1 cellular context compared by ENCODE assay signal in genomic region chr15:34038404-34039179, GRCh38.
TF ChIP-seq lines count a peak whose summit lies in the region.

No MANE protein-coding gene starts in this region.

TF ChIP-seq in HepG2, 621 proteins besides CTCF, POLR2A, EP300 and RAD21 (continued from another document and continues in another):
- TF ChIP-seq NFAT5 (CRISPR knock-in tag; IDR thresholded peaks at IDR 0.05) (no peak), NFIB (CRISPR knock-in tag; IDR thresholded peaks at IDR 0.05; ENCODE audit: borderline replicate concordance) (no peak), RBFOX2 (IDR thresholded peaks at IDR 0.05; ENCODE audit: low read depth, low read length) (peak; percentile 94), MEIS2 (CRISPR knock-in tag; IDR thresholded peaks at IDR 0.05) (peak; percentile 83), ZNF34 (CRISPR knock-in tag; IDR thresholded peaks at IDR 0.05; ENCODE audit: borderline replicate concordance) (no peak), SP4 (CRISPR knock-in tag; IDR thresholded peaks at IDR 0.05) (peak; percentile 61; the same call in 1 of the 2 replicates), ZBTB25 (CRISPR knock-in tag; IDR thresholded peaks at IDR 0.05) (peak; percentile 38; the same call in 1 of the 2 replicates), STAT6 (CRISPR knock-in tag; IDR thresholded peaks at IDR 0.05; ENCODE audit: borderline replicate concordance) (no peak), ZHX1 (CRISPR knock-in tag; IDR thresholded peaks at IDR 0.05; ENCODE audit: low read depth) (no peak), UBTF (CRISPR knock-in tag; IDR thresholded peaks at IDR 0.05) (peak; percentile 69), ZSCAN20 (CRISPR knock-in tag; IDR thresholded peaks at IDR 0.05; ENCODE audit: borderline replicate concordance) (0 out of 2 replicates have a peak, but pooled peaks have one; percentile 77), NFE2L2 (IDR thresholded peaks at IDR 0.05; ENCODE audit: low read length) (no peak), ZNF574 (CRISPR knock-in tag; IDR thresholded peaks at IDR 0.05) (peak; percentile 70; the same call in 1 of the 2 replicates), DZIP1 (CRISPR knock-in tag; IDR thresholded peaks at IDR 0.05) (0 out of 2 replicates have a peak, but pooled peaks have one; percentile 43), ZSCAN21 (CRISPR knock-in tag; IDR thresholded peaks at IDR 0.05; ENCODE audit: borderline replicate concordance) (peak; percentile 71; the same call in 1 of the 2 replicates), HOXA7 (CRISPR knock-in tag; IDR thresholded peaks at IDR 0.05) (no peak), ZNF136 (CRISPR knock-in tag; IDR thresholded peaks at IDR 0.05; ENCODE audit: low read depth) (no peak), MAFK (conservative IDR thresholded peaks at IDR 0.05 in 1 of 2, IDR thresholded peaks at IDR 0.05 in 1 of 2; ENCODE audit: low read length in 2 of 2) (no peak), CSRNP1 (CRISPR knock-in tag; IDR thresholded peaks at IDR 0.05) (0 out of 2 replicates have a peak, but pooled peaks have one; percentile 44), PAXIP1 (CRISPR knock-in tag; conservative IDR thresholded peaks at IDR 0.05) (no peak), ZNF891 (CRISPR knock-in tag; IDR thresholded peaks at IDR 0.05) (peak; percentile 74; the same call in 1 of the 2 replicates), KLF16 (CRISPR knock-in tag; IDR thresholded peaks at IDR 0.05) (peak in 1 of 2 experiments; percentile 54; a peak in 1 of 4 replicates)
